Comparison of ENCODE assay signal across 32 cellular contexts in the genomic region with DNA sequence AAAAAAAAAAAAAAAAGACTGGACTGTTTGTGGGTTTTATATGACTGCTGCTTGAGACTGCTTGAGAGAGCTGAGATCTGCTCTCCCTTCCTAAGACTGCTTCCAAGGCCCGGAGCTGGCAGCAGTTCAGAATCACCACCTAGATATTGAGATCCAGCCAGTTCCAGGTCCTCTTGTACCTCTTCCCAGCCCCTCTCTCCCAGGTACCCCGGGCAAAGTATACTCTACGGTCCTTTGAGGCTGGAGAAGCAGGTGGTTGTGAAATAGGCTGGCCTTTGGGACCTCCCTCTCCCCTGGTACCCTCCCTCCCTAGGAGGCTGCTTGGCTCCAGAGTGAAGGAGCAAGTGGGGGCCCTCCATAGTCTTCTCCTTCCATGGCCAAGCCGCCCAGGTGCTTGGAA.
"Had no signal": no experiment of that assay in that cellular context is flagged by ENCODE, and none has a peak within 500 bp of the region (broad histone marks: within the 10 kb centered on the region; RNA-seq: fewer than 3 reads in every experiment).

No MANE protein-coding gene starts in this region.

- DNase-seq: activated B cell treated with CpG ODN at 0.5 μM for 24 hours; activated CD4-positive, alpha-beta memory T cell treated with anti-CD3 and anti-CD28 coated beads for 36 hours; activated CD4-positive, alpha-beta T cell treated with anti-CD3 and anti-CD28 coated beads for 4 hours; activated CD4-positive, alpha-beta T cell treated with anti-CD3 and anti-CD28 coated beads, Interleukin-2, amount 50 U/mL, for 1 hour; activated CD4-positive, CD25-positive, alpha-beta regulatory T cell treated with anti-CD3 and anti-CD28 coated beads, Interleukin-2, amount 50 U/mL, for 72 hours; activated CD8-positive, alpha-beta memory T cell treated with anti-CD3 and anti-CD28 coated beads, Interleukin-2, amount 50 U/mL, for 4 hours; activated gamma-delta T cell treated with Interleukin-2 at 50 U/mL for 16 hours; activated naive CD4-positive, alpha-beta T cell treated with anti-CD3 and anti-CD28 coated beads for 36 hours; activated T-cell treated with anti-CD3 and anti-CD28 coated beads for 4 hours; activated T-cell treated with anti-CD3 and anti-CD28 coated beads, Interleukin-2, amount 50 U/mL, for 4 hours; adrenal gland; body of pancreas; Kasumi-1; MG63; NCI-H1048; NCI-H1105 treated with DMSO at 0.1 percent for 48 hours; NCI-H1436; NCI-H1694 treated with DMSO at 0.1 percent for 48 hours; NCI-H2029; NCI-H345; NCI-H524 treated with DMSO at 0.1 percent for 48 hours; PC-9; SIG-M5; SW 1271; T-helper 1 cell; T-helper 2 cell; T-helper 9 cell had no signal

- H3K27me3 ChIP-seq: adrenal gland, body of pancreas, breast epithelium, MG63 had no signal

- H3K9me3 ChIP-seq: adrenal gland, body of pancreas, breast epithelium, MG63 had no signal

- H3K27ac ChIP-seq: adrenal gland, body of pancreas, breast epithelium, PC-9, RWPE1, VCaP had no signal

- ATAC-seq: activated naive CD4-positive, alpha-beta T cell treated with anti-CD3 and anti-CD28 coated beads, Interleukin-2, amount 50 U/mL, for 72 hours; activated T-cell treated with anti-CD3 and anti-CD28 coated beads, Interleukin-2, amount 50 U/mL, for 4 hours; body of pancreas; Right ventricle myocardium inferior had no signal

- H3K4me3 ChIP-seq: adrenal gland, body of pancreas, breast epithelium, MG63, PC-9 had no signal

- H3K4me1 ChIP-seq: body of pancreas, breast epithelium had no signal

- H3K36me3 ChIP-seq: adrenal gland, breast epithelium, MG63 had no signal
